In genomic region chr21:31234936-31235335, GRCh38 we compare ENCODE assay signal across 18 cellular contexts.
"Had no signal": no experiment of that assay in that cellular context is flagged by ENCODE, and none has a peak within 500 bp of the region (broad histone marks: within the 10 kb centered on the region; RNA-seq: fewer than 3 reads in every experiment).

No MANE protein-coding gene starts in this region.

- DNase-seq: IMR-90, Karpas-422, KG1, MG63, NCI-H1092, NCI-H1436, NCI-H1930, NCI-H2081, NCI-H2107, NCI-H345, NCI-H510A, NCI-H524 treated with DMSO at 0.1 percent for 48 hours, NCI-H69, NCI-H774, Right ventricle myocardium superior, RPMI8226, SIG-M5 had no signal

- FAIRE-seq: RCC 7860 had no signal
